1 cellular context compared by ENCODE assay signal in genomic region chr4:77921701-77922100, GRCh38.
TF ChIP-seq lines count a peak whose summit lies in the region.

No MANE protein-coding gene starts in this region.

TF ChIP-seq in SK-N-SH, 30 proteins besides CTCF, POLR2A, EP300 and RAD21:
- TF ChIP-seq, protein P1, sequence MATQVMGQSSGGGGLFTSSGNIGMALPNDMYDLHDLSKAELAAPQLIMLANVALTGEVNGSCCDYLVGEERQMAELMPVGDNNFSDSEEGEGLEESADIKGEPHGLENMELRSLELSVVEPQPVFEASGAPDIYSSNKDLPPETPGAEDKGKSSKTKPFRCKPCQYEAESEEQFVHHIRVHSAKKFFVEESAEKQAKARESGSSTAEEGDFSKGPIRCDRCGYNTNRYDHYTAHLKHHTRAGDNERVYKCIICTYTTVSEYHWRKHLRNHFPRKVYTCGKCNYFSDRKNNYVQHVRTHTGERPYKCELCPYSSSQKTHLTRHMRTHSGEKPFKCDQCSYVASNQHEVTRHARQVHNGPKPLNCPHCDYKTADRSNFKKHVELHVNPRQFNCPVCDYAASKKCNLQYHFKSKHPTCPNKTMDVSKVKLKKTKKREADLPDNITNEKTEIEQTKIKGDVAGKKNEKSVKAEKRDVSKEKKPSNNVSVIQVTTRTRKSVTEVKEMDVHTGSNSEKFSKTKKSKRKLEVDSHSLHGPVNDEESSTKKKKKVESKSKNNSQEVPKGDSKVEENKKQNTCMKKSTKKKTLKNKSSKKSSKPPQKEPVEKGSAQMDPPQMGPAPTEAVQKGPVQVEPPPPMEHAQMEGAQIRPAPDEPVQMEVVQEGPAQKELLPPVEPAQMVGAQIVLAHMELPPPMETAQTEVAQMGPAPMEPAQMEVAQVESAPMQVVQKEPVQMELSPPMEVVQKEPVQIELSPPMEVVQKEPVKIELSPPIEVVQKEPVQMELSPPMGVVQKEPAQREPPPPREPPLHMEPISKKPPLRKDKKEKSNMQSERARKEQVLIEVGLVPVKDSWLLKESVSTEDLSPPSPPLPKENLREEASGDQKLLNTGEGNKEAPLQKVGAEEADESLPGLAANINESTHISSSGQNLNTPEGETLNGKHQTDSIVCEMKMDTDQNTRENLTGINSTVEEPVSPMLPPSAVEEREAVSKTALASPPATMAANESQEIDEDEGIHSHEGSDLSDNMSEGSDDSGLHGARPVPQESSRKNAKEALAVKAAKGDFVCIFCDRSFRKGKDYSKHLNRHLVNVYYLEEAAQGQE (IDR thresholded peaks at IDR 0.05; ENCODE audit: low read depth, low read length) = no peak
- TF ChIP-seq, protein P2, sequence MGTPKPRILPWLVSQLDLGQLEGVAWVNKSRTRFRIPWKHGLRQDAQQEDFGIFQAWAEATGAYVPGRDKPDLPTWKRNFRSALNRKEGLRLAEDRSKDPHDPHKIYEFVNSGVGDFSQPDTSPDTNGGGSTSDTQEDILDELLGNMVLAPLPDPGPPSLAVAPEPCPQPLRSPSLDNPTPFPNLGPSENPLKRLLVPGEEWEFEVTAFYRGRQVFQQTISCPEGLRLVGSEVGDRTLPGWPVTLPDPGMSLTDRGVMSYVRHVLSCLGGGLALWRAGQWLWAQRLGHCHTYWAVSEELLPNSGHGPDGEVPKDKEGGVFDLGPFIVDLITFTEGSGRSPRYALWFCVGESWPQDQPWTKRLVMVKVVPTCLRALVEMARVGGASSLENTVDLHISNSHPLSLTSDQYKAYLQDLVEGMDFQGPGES (IDR thresholded peaks at IDR 0.05; ENCODE audit: low read depth, low read length) = no peak
- TF ChIP-seq ELF1 (IDR thresholded peaks at IDR 0.05) = peak; percentile 54
- peak; percentile 26; the same call in 1 of the 2 replicates for TF ChIP-seq NFIC (IDR thresholded peaks at IDR 0.05; ENCODE audit: borderline replicate concordance)
- peak; percentile 96 for TF ChIP-seq JUND (IDR thresholded peaks at IDR 0.05)
- peak; percentile 75 for TF ChIP-seq TCF12 (IDR thresholded peaks at IDR 0.05)
- TF ChIP-seq RCOR1 (IDR thresholded peaks at IDR 0.05; ENCODE audit: low read length) = no peak
- TF ChIP-seq EZH2phosphoT487 (IDR thresholded peaks at IDR 0.05; ENCODE audit: borderline replicate concordance, low read depth) = no peak
- peak; percentile 54 for TF ChIP-seq MAX (IDR thresholded peaks at IDR 0.05; ENCODE audit: low read depth)
- TF ChIP-seq POLR2AphosphoS5 (IDR thresholded peaks at IDR 0.05; ENCODE audit: low read depth, low read length) = peak; percentile 46; the same call in 1 of the 2 replicates
- peak; percentile 41 for TF ChIP-seq PBX3 (IDR thresholded peaks at IDR 0.05)
- peak; percentile 78; the same call in 1 of the 2 replicates for TF ChIP-seq TEAD4 (IDR thresholded peaks at IDR 0.05; ENCODE audit: borderline replicate concordance, insufficient read depth)
- peak; percentile 96 for TF ChIP-seq FOSL2 (IDR thresholded peaks at IDR 0.05; ENCODE audit: borderline replicate concordance, low read depth)
- peak; percentile 67; the same call in 1 of the 2 replicates for TF ChIP-seq MEF2A (IDR thresholded peaks at IDR 0.05; ENCODE audit: borderline replicate concordance, low read depth)
- TF ChIP-seq RXRA (IDR thresholded peaks at IDR 0.05; ENCODE audit: borderline replicate concordance, low read depth) = peak; percentile 51; the same call in 1 of the 2 replicates
- TF ChIP-seq FOXJ3 (CRISPR knock-in tag; IDR thresholded peaks at IDR 0.05) = no peak
- TF ChIP-seq FOXM1 (IDR thresholded peaks at IDR 0.05; ENCODE audit: low read depth) = no peak
- no peak for TF ChIP-seq USF2 (IDR thresholded peaks at IDR 0.05; ENCODE audit: borderline replicate concordance, low read depth, low read length)
